ENCODE assay signal across 1 cellular context in genomic region chr1:228212415-228212965, GRCh38.
TF ChIP-seq lines count a peak whose summit lies in the region.

No MANE protein-coding gene starts in this region.

TF ChIP-seq in IMR-90, 13 proteins besides CTCF, POLR2A, EP300 and RAD21 (continued from another document):
- TF ChIP-seq CHD1 (IDR thresholded peaks at IDR 0.05; ENCODE audit: low read depth, low read length) (no peak), BHLHE40 (IDR thresholded peaks at IDR 0.05; ENCODE audit: low read depth, low read length) (no peak)
